ENCODE assay signal across 20 cellular contexts in the genomic region with DNA sequence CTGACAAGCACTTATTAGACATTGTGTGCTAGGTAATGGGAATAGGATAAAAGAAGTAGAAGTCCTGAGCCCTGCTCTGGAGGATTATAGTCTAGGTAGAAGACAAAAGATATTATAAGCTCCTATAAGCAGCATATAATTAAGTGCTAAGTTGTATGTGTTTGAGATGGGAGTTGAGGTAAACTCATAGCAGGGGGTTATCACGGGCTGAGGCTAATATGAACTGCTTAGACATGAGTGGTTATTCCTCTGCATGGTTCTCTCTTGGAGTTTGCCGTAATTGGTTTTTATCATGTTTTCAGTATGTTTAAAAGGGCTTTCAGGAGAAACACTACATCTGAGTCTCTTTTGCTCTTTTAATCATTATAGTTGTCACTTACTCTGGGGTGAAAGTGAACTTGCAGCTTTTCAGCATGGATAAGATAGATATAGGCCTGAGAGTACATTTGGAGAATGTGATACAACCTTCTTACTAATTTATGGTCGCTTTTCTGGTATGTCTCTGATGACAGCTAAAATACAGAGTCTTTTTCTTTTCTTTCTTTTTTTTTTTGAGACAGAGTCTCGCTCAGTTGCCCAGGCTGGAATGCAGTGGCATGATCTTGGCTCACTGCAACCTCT.
"Had no signal": no experiment of that assay in that cellular context is flagged by ENCODE, and none has a peak within 500 bp of the region (broad histone marks: within the 10 kb centered on the region; RNA-seq: fewer than 3 reads in every experiment).

No MANE protein-coding gene starts in this region.

- H3K4me3 Mint-ChIP-seq: activated CD4-positive, alpha-beta T cell treated with anti-CD3 and anti-CD28 coated beads, Interleukin-2, amount 10 ng/mL, durations not matched to agents 24 days and 14 days; activated CD8-positive, alpha-beta T cell treated with anti-CD3 and anti-CD28 coated beads for 36 hours; activated T-helper 17 cell treated with anti-CD3 and anti-CD28 coated beads, Interleukin-2, amount 50 U/mL, for 72 hours; mesothelial cell of epicardium; natural killer cell treated with Interleukin-12 subunit alpha and Interleukin-12 subunit beta and Interleukin-15 and Interleukin-18, amount 100 ng/mL, for 72 hours had no signal

- H3K9me3 ChIP-seq: breast epithelium, upper lobe of left lung had no signal

- H3K9me3 Mint-ChIP-seq: activated CD4-positive, alpha-beta T cell treated with anti-CD3 and anti-CD28 coated beads, Interleukin-2, amount 10 ng/mL, durations not matched to agents 24 days and 14 days; activated CD8-positive, alpha-beta T cell treated with anti-CD3 and anti-CD28 coated beads for 36 hours; activated T-helper 17 cell treated with anti-CD3 and anti-CD28 coated beads, Interleukin-2, amount 50 U/mL, for 72 hours; mesothelial cell of epicardium; natural killer cell treated with Interleukin-12 subunit alpha and Interleukin-12 subunit beta and Interleukin-15 and Interleukin-18, amount 100 ng/mL, for 72 hours had no signal

- H3K27ac Mint-ChIP-seq: activated CD4-positive, alpha-beta T cell treated with anti-CD3 and anti-CD28 coated beads, Interleukin-2, amount 10 ng/mL, durations not matched to agents 24 days and 14 days; activated CD8-positive, alpha-beta T cell treated with anti-CD3 and anti-CD28 coated beads for 36 hours; activated T-helper 17 cell treated with anti-CD3 and anti-CD28 coated beads, Interleukin-2, amount 50 U/mL, for 72 hours; mesothelial cell of epicardium; natural killer cell treated with Interleukin-12 subunit alpha and Interleukin-12 subunit beta and Interleukin-15 and Interleukin-18, amount 100 ng/mL, for 72 hours had no signal

- H3K27ac ChIP-seq: foreskin keratinocyte, parathyroid adenoma, upper lobe of left lung had no signal

- H3K27me3 ChIP-seq: breast epithelium, foreskin keratinocyte, upper lobe of left lung had no signal

- H3K36me3 Mint-ChIP-seq: mesothelial cell of epicardium; natural killer cell treated with Interleukin-12 subunit alpha and Interleukin-12 subunit beta and Interleukin-15 and Interleukin-18, amount 100 ng/mL, for 72 hours had no signal

- ATAC-seq: activated CD8-positive, alpha-beta T cell treated with anti-CD3 and anti-CD28 coated beads for 36 hours; activated T-helper 17 cell treated with anti-CD3 and anti-CD28 coated beads, Interleukin-2, amount 50 U/mL, for 72 hours; foreskin keratinocyte; left colon; natural killer cell treated with Interleukin-12 subunit alpha and Interleukin-12 subunit beta and Interleukin-15 and Interleukin-18, amount 100 ng/mL, for 72 hours; stimulated activated naive CD8-positive, alpha-beta T cell treated with anti-CD3 and anti-CD28 coated beads, Interleukin-15, Interleukin-2, amounts not matched to agents 100 U/mL and 50 U/mL, for 24 hours had no signal

- H3K27me3 Mint-ChIP-seq: activated T-helper 17 cell treated with anti-CD3 and anti-CD28 coated beads, Interleukin-2, amount 50 U/mL, for 72 hours had no signal

- DNase-seq: activated CD4-positive, alpha-beta T cell treated with anti-CD3 and anti-CD28 coated beads, Interleukin-2, amount 10 ng/mL, durations not matched to agents 24 days and 14 days; activated CD8-positive, alpha-beta T cell treated with anti-CD3 and anti-CD28 coated beads for 36 hours; activated naive CD4-positive, alpha-beta T cell; activated T-cell treated with anti-CD3 and anti-CD28 coated beads, Interleukin-2, amount 50 U/mL, for 1 hour; anterior cingulate cortex; dermis blood vessel endothelial cell; foreskin keratinocyte; glutamatergic neuron; hippocampal formation; left colon; stimulated activated naive CD8-positive, alpha-beta T cell treated with anti-CD3 and anti-CD28 coated beads, Interleukin-15, Interleukin-2, amounts not matched to agents 100 U/mL and 50 U/mL, for 24 hours; T-helper 1 cell; T-helper 9 cell; upper lobe of left lung had no signal

- H3K4me1 ChIP-seq: foreskin keratinocyte had no signal

- H3K36me3 ChIP-seq: breast epithelium, upper lobe of left lung had no signal

- H3K4me3 ChIP-seq: breast epithelium, lung, upper lobe of left lung had no signal
